ENCODE assay signal across 8 cellular contexts in genomic region chr10:43396061-43396927, GRCh38. TPM values are rescaled to one million over a fixed set of nuclear protein-coding genes. Genes with fewer than 3 reads are reported as not detected.
DNase-seq lines count a peak whose midpoint lies in the region; ATAC-seq and TF ChIP-seq lines count a peak whose summit lies in the region.

No MANE protein-coding gene starts in this region.

- H3K27me3 Mint-ChIP-seq in chondrocyte (ENCODE audit: low read depth), result no peaks in the 10 kb centered on the region

- H3K4me3 Mint-ChIP-seq in chondrocyte (ENCODE audit: unreplicated experiment), result peak overlapping the region; percentile 90

- ATAC-seq in GM18502 (IDR thresholded peaks at IDR 0.05; ENCODE audit: poor library complexity, unreplicated experiment) (peak; percentile 51), HG02763 (IDR thresholded peaks at IDR 0.05; ENCODE audit: unreplicated experiment) (peak; percentile 44)

- peaks cover 51% of the 10 kb centered on the region for H3K4me1 Mint-ChIP-seq in chondrocyte (ENCODE audit: low read depth)

- H3K9me3 Mint-ChIP-seq in chondrocyte (ENCODE audit: low read depth), result no peaks in the 10 kb centered on the region

- H3K36me3 Mint-ChIP-seq in chondrocyte (ENCODE audit: low read depth), result peaks cover 25% of the 10 kb centered on the region

- DNase-seq in NCI-H1694 treated with DMSO at 0.1 percent for 48 hours (lab: John Stamatoyannopoulos, UW) (peak; percentile 35), chondrocyte (ENCODE audit: low spot score) (peak; percentile 84), kidney glomerular epithelial cell (lab: John Stamatoyannopoulos, UW) (peak; percentile 31), T1000 (lab: John Stamatoyannopoulos, UW) (no peak)
- DNase-seq in activated CD4-positive, CD25-positive, alpha-beta regulatory T cell treated with anti-CD3 and anti-CD28 coated beads, Interleukin-2, amount 50 U/mL, for 72 hours, result peak; percentile 73
- DNase-seq in stimulated activated CD4-positive, alpha-beta T cell treated with anti-CD3 and anti-CD28 coated beads, Interleukin-15, amount 100 ng/mL, for 1 hour (ENCODE audit: low read depth in 1 of 2, low spot score in 1 of 2), result peak; percentile 44 to 63

- peak overlapping the region; percentile 94 for H3K27ac Mint-ChIP-seq in chondrocyte (ENCODE audit: unreplicated experiment)

- no peak for TF ChIP-seq CTCF in chondrocyte (IDR thresholded peaks at IDR 0.05)

RNA-seq across cellular contexts. Expression of gene HNRNPF, which starts 12.7 kb away (rescaled TPM):
- 122 to 126 TPM (median 123 TPM) in 3 replicates for total RNA-seq in chondrocyte

RNA-seq across cellular contexts. Expression of gene FXYD4, which starts 24.9 kb away (rescaled TPM):
- not detected in 3 replicates for total RNA-seq in chondrocyte

RNA-seq across cellular contexts. Expression of gene ZNF487, which starts 40.6 kb away (rescaled TPM):
- 2.1 to 2.7 TPM (median 2.6 TPM) in 3 replicates for total RNA-seq in chondrocyte
